In genomic region chr14:45118594-45118993, GRCh38 we compare ENCODE assay signal across 23 cellular contexts.
"Had no signal": no experiment of that assay in that cellular context is flagged by ENCODE, and none has a peak within 500 bp of the region (broad histone marks: within the 10 kb centered on the region; RNA-seq: fewer than 3 reads in every experiment).

No MANE protein-coding gene starts in this region.

- H3K27ac Mint-ChIP-seq: IgD-negative memory B cell had no signal

- H3K27ac ChIP-seq: HL-60, KMS-11, SJSA1, SK-N-MC had no signal

- H3K4me3 Mint-ChIP-seq: IgD-negative memory B cell had no signal

- ATAC-seq: K562 had no signal

- DNase-seq: Kasumi-1, MV-4-11, NCI-H1092, NCI-H1105 treated with DMSO at 0.1 percent for 48 hours, NCI-H1417 treated with DMSO at 0.1 percent for 48 hours, NCI-H146, NCI-H1694 treated with DMSO at 0.1 percent for 48 hours, NCI-H1930, NCI-H2081, NCI-H2107, NCI-H2227 treated with DMSO at 0.1 percent for 48 hours, NCI-H524, NCI-H69, NCI-H774, Right ventricle myocardium superior, RPMI8226, SIG-M5 had no signal

- H3K27me3 Mint-ChIP-seq: IgD-negative memory B cell had no signal

- H3K9me3 Mint-ChIP-seq: IgD-negative memory B cell had no signal
